ENCODE assay signal across 9 cellular contexts in genomic region chr12:46219892-46220655, GRCh38. TPM values are rescaled to one million over a fixed set of nuclear protein-coding genes. Genes with fewer than 3 reads are reported as not detected.
DNase-seq lines count a peak whose midpoint lies in the region; ATAC-seq and TF ChIP-seq lines count a peak whose summit lies in the region.
"Had no signal": no experiment of that assay in that cellular context is flagged by ENCODE, and none has a peak within 500 bp of the region (broad histone marks: within the 10 kb centered on the region; RNA-seq: fewer than 3 reads in every experiment).

No MANE protein-coding gene starts in this region.

- H3K4me3 ChIP-seq in AG04450 (ENCODE audit: low read depth, low read length): no peak overlapping the region
- H3K4me3 ChIP-seq: heart right ventricle had no signal

- no peak for TF ChIP-seq CTCF in AG04450 (IDR thresholded peaks at IDR 0.05; ENCODE audit: low read depth, low read length)

- no peaks in the 10 kb centered on the region for H3K9me3 ChIP-seq in AG04450 (ENCODE audit: control insufficient read depth, insufficient read depth, low read length)
- H3K9me3 ChIP-seq: heart right ventricle had no signal

- DNase-seq in AG04450 (ENCODE audit: low read depth, low spot score) (peak; percentile 44), M059J (ENCODE audit: low read depth) (peak; percentile 98), fibroblast of gingiva (ENCODE audit: low read depth) (peak; percentile 75), GM19238 (ENCODE audit: insufficient read length, low spot score) (no peak), NCI-H748 treated with DMSO at 0.1 percent for 48 hours (lab: John Stamatoyannopoulos, UW) (no peak)
- DNase-seq in activated CD8-positive, alpha-beta memory T cell treated with anti-CD3 and anti-CD28 coated beads, Interleukin-2, amount 50 U/mL, for 48 hours: peak; percentile 76
- peak; percentile 32 to 45 for DNase-seq in stimulated activated CD4-positive, alpha-beta T cell treated with anti-CD3 and anti-CD28 coated beads, Interleukin-1b, Interleukin-23, amount 100 ng/mL, for 1 hour (ENCODE audit: low read depth in 2 of 2)
- DNase-seq: heart right ventricle had no signal

- no peaks in the 10 kb centered on the region for H3K27me3 ChIP-seq in AG04450 (ENCODE audit: control insufficient read depth, insufficient read depth, low read length)
- H3K27me3 ChIP-seq: heart right ventricle had no signal

- peak overlapping the region; percentile 47 for H3K27ac ChIP-seq in AG04450 (ENCODE audit: low read depth, low read length)

- POLR2A ChIA-PET in AG04450 (lab: Yijun Ruan, JAX): interaction anchor here (1.0 kb wide), 1 partner anchor 48 kb away, joined by 3 read pairs; no protein-coding TSS in a partner anchor

- CTCF ChIA-PET in AG04450 (lab: Charles Lee): interaction anchor here (0.5 kb wide), 1 partner anchor 362 kb away, joined by 3 read pairs; no protein-coding TSS in a partner anchor

- ATAC-seq in HG02970 (IDR thresholded peaks at IDR 0.05; ENCODE audit: low FRiP score, unreplicated experiment): no peak

RNA-seq across cellular contexts. Expression of gene SLC38A1, which starts 48.8 kb away (rescaled TPM):
- 96.9 and 136 TPM in 2 replicates for polyA plus RNA-seq in AG04450 (2011; rRNA removed)
- 122 and 177 TPM in 2 replicates for polyA minus RNA-seq in AG04450 (2011; rRNA and poly(A)+ RNA removed)
- total RNA-seq in M059J (2014; rRNA removed; shearing (Covaris generic)): 43.7 and 49.7 TPM in 2 replicates

Comparison
In these comparisons a context has a peak if more than half of its experiments do, and no peak if none do; other contexts are left out.
1. DNase-seq: peak in AG04450 (single experiment), M059J (single experiment), activated CD8-positive, alpha-beta memory T cell treated with anti-CD3 and anti-CD28 coated beads, Interleukin-2, amount 50 U/mL, for 48 hours (single experiment), fibroblast of gingiva (single experiment) and stimulated activated CD4-positive, alpha-beta T cell treated with anti-CD3 and anti-CD28 coated beads, Interleukin-1b, Interleukin-23, amount 100 ng/mL, for 1 hour (2 of 2); none in GM19238 (single experiment) and NCI-H748 treated with DMSO at 0.1 percent for 48 hours (single experiment).